Comparison of ENCODE assay signal across 10 cellular contexts in genomic region chr2:153873062-153874048, GRCh38. TPM values are rescaled to one million over a fixed set of nuclear protein-coding genes. Genes with fewer than 3 reads are reported as not detected.
DNase-seq lines count a peak whose midpoint lies in the region; ATAC-seq and TF ChIP-seq lines count a peak whose summit lies in the region.
"Had no signal": no experiment of that assay in that cellular context is flagged by ENCODE, and none has a peak within 500 bp of the region (broad histone marks: within the 10 kb centered on the region; RNA-seq: fewer than 3 reads in every experiment).

No MANE protein-coding gene starts in this region.

- H3K4me3 Mint-ChIP-seq in endodermal cell, result peak overlapping the region; percentile 61

- 4 to 5% methylated on average over 20 to 36 of the region's 36 CpGs for WGBS in endodermal cell (ENCODE audit: insufficient coverage in 1 of 2, insufficient read length in 1 of 2), 2 experiments

- H3K9me3 Mint-ChIP-seq in endodermal cell, result no peaks in the 10 kb centered on the region

- H3K36me3 Mint-ChIP-seq in endodermal cell (ENCODE audit: low read depth), result no peaks in the 10 kb centered on the region

- ATAC-seq in HG03342 (IDR thresholded peaks at IDR 0.05; ENCODE audit: unreplicated experiment) (no peak), GM18870 (IDR thresholded peaks at IDR 0.05; ENCODE audit: unreplicated experiment) (no peak)

- H3K36me3 ChIP-seq in endodermal cell (ENCODE audit: control insufficient read depth, insufficient read depth, low read length), result no peaks in the 10 kb centered on the region
- H3K36me3 ChIP-seq: esophagus muscularis mucosa had no signal

- peaks cover 30% of the 10 kb centered on the region for H3K27me3 Mint-ChIP-seq in endodermal cell (ENCODE audit: insufficient read depth)

- H3K4me1 ChIP-seq in endodermal cell (ENCODE audit: control insufficient read depth, insufficient read depth, low read length), result no peaks in the 10 kb centered on the region

- H3K27me3 ChIP-seq in endodermal cell (ENCODE audit: control insufficient read depth, insufficient read depth, low read length, poor library complexity, severe bottlenecking), result peaks cover 32% of the 10 kb centered on the region

- TF ChIP-seq CTCF in endodermal cell (conservative IDR thresholded peaks at IDR 0.05), result peak; percentile 20

- no peak overlapping the region for H3K9ac ChIP-seq in endodermal cell (ENCODE audit: extremely low read depth, low read length, poor library complexity, severe bottlenecking)

- DNase-seq in H4 (ENCODE audit: low spot score), result peak; percentile 5
- peak; percentile 12 for DNase-seq in NCI-H345 treated with DMSO at 0.1 percent for 48 hours (lab: John Stamatoyannopoulos, UW; ENCODE audit: unreplicated experiment)
- peak; percentile 86 for DNase-seq in endodermal cell
- DNase-seq in occipital lobe (lab: John Stamatoyannopoulos, UW), result peak; percentile 30
- no peak for DNase-seq in EL
- no peak for DNase-seq in NOMO-1 (lab: John Stamatoyannopoulos, UW; ENCODE audit: unreplicated experiment in 2 of 2)

- peak overlapping the region; percentile 76 for H3K4me3 ChIP-seq in endodermal cell (ENCODE audit: low read length)

- H3K4me1 Mint-ChIP-seq in endodermal cell, result peaks cover 13% of the 10 kb centered on the region

- no peaks in the 10 kb centered on the region for H3K9me3 ChIP-seq in endodermal cell (ENCODE audit: control insufficient read depth, low read length)
- H3K9me3 ChIP-seq: esophagus muscularis mucosa had no signal

- H3K27ac ChIP-seq in endodermal cell (ENCODE audit: low read depth, low read length), result no peak overlapping the region
- H3K27ac ChIP-seq: esophagus muscularis mucosa had no signal

- H3K27ac Mint-ChIP-seq in endodermal cell, result no peak overlapping the region

RNA-seq across cellular contexts. Expression of gene GALNT13, which starts 1.6 kb away (rescaled TPM):
- 10.4 and 12.8 TPM in 2 replicates for total RNA-seq in H4 (2014; rRNA removed; shearing (Covaris generic))
- total RNA-seq in endodermal cell, result 1 to 10 TPM; 6.0 to 9.8 TPM
- polyA plus RNA-seq in endodermal cell (2013, experiment 1 of 2), result 4.7 TPM
- 2.9 TPM for polyA plus RNA-seq in endodermal cell (2013, experiment 2 of 2)
- total RNA-seq in occipital lobe, result 28.4 TPM
- total RNA-seq: Daoy had no signal

Comparison
In these comparisons a context has a peak if more than half of its experiments do, and no peak if none do; other contexts are left out.
1. DNase-seq: peak in H4 (single experiment), NCI-H345 treated with DMSO at 0.1 percent for 48 hours (single experiment), endodermal cell (single experiment) and occipital lobe (single experiment); none in EL (single experiment) and NOMO-1 (0 of 2).